Comparison of ENCODE assay signal across 26 cellular contexts in genomic region chr7:13068032-13068431, GRCh38.
"Had no signal": no experiment of that assay in that cellular context is flagged by ENCODE, and none has a peak within 500 bp of the region (broad histone marks: within the 10 kb centered on the region; RNA-seq: fewer than 3 reads in every experiment).

No MANE protein-coding gene starts in this region.

- H3K4me3 ChIP-seq: coronary artery, esophagus squamous epithelium, gastrocnemius medialis, heart right ventricle, left lung, lung had no signal

- FAIRE-seq: colon, endometrium, islet of Langerhans, keratinocyte had no signal

- H3K36me3 ChIP-seq: esophagus squamous epithelium, gastrocnemius medialis, heart right ventricle, left lung had no signal

- H3K27me3 ChIP-seq: esophagus squamous epithelium, gastrocnemius medialis, heart right ventricle, left lung had no signal

- DNase-seq: effector CD8-positive, alpha-beta T cell; effector memory CD8-positive, alpha-beta T cell; endodermal cell; erythroblast; esophagus squamous epithelium; foreskin fibroblast; foreskin melanocyte; gastrocnemius medialis; glutamatergic neuron; head of caudate nucleus; heart right ventricle; hippocampal formation; left cardiac atrium; left lung; left ventricle myocardium superior; mammary epithelial cell; mesendoderm; midbrain had no signal

- H3K27ac ChIP-seq: coronary artery, epithelial cell of prostate, esophagus squamous epithelium, gastrocnemius medialis, heart right ventricle, left lung had no signal

- H3K9me3 ChIP-seq: esophagus squamous epithelium, gastrocnemius medialis, heart right ventricle, left lung had no signal

- ATAC-seq: effector memory CD8-positive, alpha-beta T cell; esophagus mucosa; gastrocnemius medialis; heart right ventricle; left cardiac atrium; left lung; left ventricle myocardium superior had no signal

- H3K4me1 ChIP-seq: gastrocnemius medialis, heart right ventricle, left lung had no signal
